25 cellular contexts compared by ENCODE assay signal in genomic region chr7:81993186-81993585, GRCh38.
DNase-seq lines count a peak whose midpoint lies in the region; ATAC-seq lines count a peak whose summit lies in the region.
"Had no signal": no experiment of that assay in that cellular context is flagged by ENCODE, and none has a peak within 500 bp of the region (broad histone marks: within the 10 kb centered on the region; RNA-seq: fewer than 3 reads in every experiment).

No MANE protein-coding gene starts in this region.

- H3K9me3 ChIP-seq in naive thymus-derived CD4-positive, alpha-beta T cell (ENCODE audit: control insufficient read depth in 2 of 3, low read length in 3 of 3): no peaks in the 10 kb centered on the region
- H3K9me3 ChIP-seq: BE2C, BLaER1 had no signal

- H3K4me3 Mint-ChIP-seq in naive thymus-derived CD4-positive, alpha-beta T cell: no peak overlapping the region
- H3K4me3 Mint-ChIP-seq: CD14-positive monocyte; CD4-positive, alpha-beta memory T cell; CD4-positive, CD25-positive, alpha-beta regulatory T cell; CD8-positive, alpha-beta memory T cell had no signal

- H3K4me1 Mint-ChIP-seq in naive thymus-derived CD4-positive, alpha-beta T cell: no peaks in the 10 kb centered on the region
- H3K4me1 Mint-ChIP-seq: CD14-positive monocyte; CD4-positive, alpha-beta memory T cell; CD4-positive, CD25-positive, alpha-beta regulatory T cell; CD8-positive, alpha-beta memory T cell had no signal

- POLR2A ChIA-PET in naive thymus-derived CD4-positive, alpha-beta T cell (lab: Charles Lee): no interaction called here

- no peaks in the 10 kb centered on the region for H3K27me3 Mint-ChIP-seq in naive thymus-derived CD4-positive, alpha-beta T cell
- H3K27me3 Mint-ChIP-seq: CD4-positive, alpha-beta memory T cell; CD4-positive, CD25-positive, alpha-beta regulatory T cell had no signal

- no peak overlapping the region for H3K4me3 ChIP-seq in naive thymus-derived CD4-positive, alpha-beta T cell (ENCODE audit: low read length)
- H3K4me3 ChIP-seq: BLaER1, GM12878 had no signal

- in situ Hi-C loops in ACHN (cut with HindIII; ENCODE audit: low pct_ligation_motif_present, low pct_unique_long_range_greater_than_20kb, low sequenced_read_pairs): no loop called here

- H3K27ac Mint-ChIP-seq in naive thymus-derived CD4-positive, alpha-beta T cell: no peak overlapping the region
- H3K27ac Mint-ChIP-seq: CD14-positive monocyte; CD4-positive, alpha-beta memory T cell; CD4-positive, CD25-positive, alpha-beta regulatory T cell; CD8-positive, alpha-beta memory T cell had no signal

- H3K36me3 Mint-ChIP-seq in naive thymus-derived CD4-positive, alpha-beta T cell: no peaks in the 10 kb centered on the region
- H3K36me3 Mint-ChIP-seq: CD14-positive monocyte; CD4-positive, alpha-beta memory T cell; CD4-positive, CD25-positive, alpha-beta regulatory T cell; CD8-positive, alpha-beta memory T cell had no signal

- ATAC-seq in stimulated activated naive CD8-positive, alpha-beta T cell treated with anti-CD3 and anti-CD28 coated beads, Interleukin-15, Interleukin-2, amounts not matched to agents 100 U/mL and 50 U/mL, for 24 hours: no peak
- no peak for ATAC-seq in naive thymus-derived CD4-positive, alpha-beta T cell
- ATAC-seq: GM12878 had no signal

- no peaks in the 10 kb centered on the region for H3K27me3 ChIP-seq in naive thymus-derived CD4-positive, alpha-beta T cell (ENCODE audit: control insufficient read depth in 2 of 2, insufficient read depth in 2 of 2, low read length in 2 of 2)
- H3K27me3 ChIP-seq: BE2C, BLaER1 had no signal

- no peaks in the 10 kb centered on the region for H3K9me3 Mint-ChIP-seq in naive thymus-derived CD4-positive, alpha-beta T cell

- DNase-seq in ACHN (peak; percentile 62), astrocyte of the hippocampus (ENCODE audit: low read depth, low spot score) (peak; percentile 12), glomerular visceral epithelial cell (ENCODE audit: extremely low spot score) (peak; percentile 47), renal cortical epithelial cell (ENCODE audit: low read depth) (peak; percentile 83), HCEC 1CT (no peak), NCI-H2081 treated with DMSO at 0.1 percent for 48 hours (lab: John Stamatoyannopoulos, UW) (no peak)
- DNase-seq in stimulated activated naive CD8-positive, alpha-beta T cell treated with anti-CD3 and anti-CD28 coated beads, Interleukin-15, Interleukin-2, amounts not matched to agents 100 U/mL and 50 U/mL, for 24 hours: no peak
- no peak for DNase-seq in naive thymus-derived CD4-positive, alpha-beta T cell
- DNase-seq: 8988T; BE2C; C1 segment of cervical spinal cord; CD4-positive, alpha-beta memory T cell; CD4-positive, CD25-positive, alpha-beta regulatory T cell; CD8-positive, alpha-beta memory T cell; COR-L47; DMS 273 treated with DMSO at 0.1 percent for 48 hours; DMS153; DMS53; DMS79; DND-41; EL; GDM1 had no signal

- no peak overlapping the region for H3K27ac ChIP-seq in naive thymus-derived CD4-positive, alpha-beta T cell (ENCODE audit: low read depth, low read length)
- H3K27ac ChIP-seq: BLaER1 had no signal

- CTCF ChIA-PET in naive thymus-derived CD4-positive, alpha-beta T cell (lab: Charles Lee): no interaction called here

- H3K36me3 ChIP-seq in naive thymus-derived CD4-positive, alpha-beta T cell (ENCODE audit: control insufficient read depth in 2 of 3, insufficient read depth in 3 of 3, low read length in 3 of 3): no peaks in the 10 kb centered on the region
- H3K36me3 ChIP-seq: BLaER1 had no signal

- no peaks in the 10 kb centered on the region for H3K4me1 ChIP-seq in naive thymus-derived CD4-positive, alpha-beta T cell (ENCODE audit: control insufficient read depth in 2 of 2, insufficient read depth in 2 of 2, low read length in 2 of 2)
- H3K4me1 ChIP-seq: BE2C, BLaER1 had no signal

- intact Hi-C loops in naive thymus-derived CD4-positive, alpha-beta T cell (cut with micrococcal nuclease): no loop called here

Comparison
In these comparisons a context has a peak if more than half of its experiments do, and no peak if none do; other contexts are left out.
1. DNase-seq: peak in ACHN (single experiment), astrocyte of the hippocampus (single experiment), glomerular visceral epithelial cell (single experiment) and renal cortical epithelial cell (single experiment); none in stimulated activated naive CD8-positive, alpha-beta T cell treated with anti-CD3 and anti-CD28 coated beads, Interleukin-15, Interleukin-2, amounts not matched to agents 100 U/mL and 50 U/mL, for 24 hours (single experiment), HCEC 1CT (single experiment), naive thymus-derived CD4-positive, alpha-beta T cell (0 of 9) and NCI-H2081 treated with DMSO at 0.1 percent for 48 hours (single experiment).